In the genomic region with DNA sequence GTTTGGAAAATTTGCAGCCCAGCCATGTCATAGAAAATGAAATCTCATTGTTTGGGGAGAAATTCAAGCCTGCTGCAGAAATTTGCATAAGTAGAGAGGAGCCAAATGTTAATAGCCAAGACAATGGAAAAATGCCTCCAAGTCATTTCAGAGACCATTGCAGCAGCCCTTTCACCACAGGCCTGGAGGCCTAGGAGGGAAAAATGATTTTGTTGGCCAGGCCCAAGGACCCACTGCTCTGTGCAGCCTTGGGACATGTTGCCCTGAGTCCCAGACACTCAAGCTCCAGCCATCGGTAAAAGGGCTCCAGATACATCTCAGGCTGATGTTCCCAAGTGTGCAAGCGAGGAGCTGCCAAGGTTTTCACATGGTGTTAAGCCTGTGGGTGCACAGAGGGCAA, we compare ENCODE assay signal across 9 cellular contexts. TPM values are rescaled to one million over a fixed set of nuclear protein-coding genes. Genes with fewer than 3 reads are reported as not detected.
"Had no signal": no experiment of that assay in that cellular context is flagged by ENCODE, and none has a peak within 500 bp of the region (broad histone marks: within the 10 kb centered on the region; RNA-seq: fewer than 3 reads in every experiment).

No MANE protein-coding gene starts in this region.

- H3K4me3 ChIP-seq: K562 had no signal

- DNase-seq: IMR-90, KBM-7, KG1 had no signal

- H3K27ac ChIP-seq: HL-60, KMS-11 had no signal

- ATAC-seq: HepG2, K562 had no signal

RNA-seq across cellular contexts. Expression of a gene that starts 1.1 kb away (rescaled TPM):
- total RNA-seq: HepG2, HT-29, HT1080, IMR-90, K562 had no signal

RNA-seq across cellular contexts. Expression of a gene that starts 5.6 kb away (rescaled TPM):
- total RNA-seq: HepG2, HT-29, HT1080, IMR-90, K562 had no signal

RNA-seq across cellular contexts. Expression of a gene that starts 6.0 kb away (rescaled TPM):
- total RNA-seq: HepG2, HT-29, HT1080, IMR-90, K562 had no signal

RNA-seq across cellular contexts. Expression of a gene that starts 10.8 kb away (rescaled TPM):
- total RNA-seq: HepG2, HT-29, HT1080, IMR-90, K562 had no signal

RNA-seq across cellular contexts. Expression of a gene that starts 15.8 kb away (rescaled TPM):
- total RNA-seq: HepG2, HT-29, HT1080, IMR-90, K562 had no signal
